In the genomic region with DNA sequence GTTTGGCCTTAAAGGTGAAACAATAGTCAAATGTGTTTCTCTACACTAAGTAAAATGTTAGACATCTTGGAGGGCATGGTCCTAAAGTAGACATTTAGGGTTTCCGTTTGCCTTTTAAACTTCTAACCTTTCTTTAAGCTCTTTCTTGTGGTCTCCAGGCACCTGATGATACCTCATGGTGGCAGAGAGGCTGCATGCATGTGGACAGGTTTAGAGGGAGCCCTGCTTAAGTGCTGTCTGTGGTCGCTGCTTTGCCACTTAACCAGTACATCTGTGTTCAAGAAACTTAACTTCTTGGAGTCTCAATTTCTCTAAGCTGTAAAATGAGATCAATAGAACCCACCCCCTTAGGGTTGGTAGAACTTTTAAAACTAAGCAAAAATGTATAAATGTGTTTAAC, we compare ENCODE assay signal across 20 cellular contexts. TPM values are rescaled to one million over a fixed set of nuclear protein-coding genes. Genes with fewer than 3 reads are reported as not detected.
A peak's percentile ranks its signal among the peaks of the same experiment; 100 is the strongest.
DNase-seq lines count a peak whose midpoint lies in the region; ATAC-seq and TF ChIP-seq lines count a peak whose summit lies in the region.
"Had no signal": no experiment of that assay in that cellular context is flagged by ENCODE, and none has a peak within 500 bp of the region (broad histone marks: within the 10 kb centered on the region; RNA-seq: fewer than 3 reads in every experiment).

No MANE protein-coding gene starts in this region.

- peaks cover 97% of the 10 kb centered on the region for H3K4me1 ChIP-seq in left ventricle myocardium inferior
- peaks cover 10% of the 10 kb centered on the region for H3K4me1 ChIP-seq in mesenchymal stem cell (ENCODE audit: control insufficient read depth, insufficient read depth, low read depth, low read length)
- peaks cover 53% of the 10 kb centered on the region for H3K4me1 ChIP-seq in stomach smooth muscle (ENCODE audit: control insufficient read depth, insufficient read depth, low read length)
- H3K4me1 ChIP-seq: BE2C had no signal

- no peak overlapping the region for H2AFZ ChIP-seq in mesenchymal stem cell (ENCODE audit: low read depth, low read length)
- H2AFZ ChIP-seq: GM23248 had no signal

- no peak overlapping the region for H2AK5ac ChIP-seq in mesenchymal stem cell (ENCODE audit: low read length, severe bottlenecking)

- POLR2A ChIA-PET in T-cell (lab: Charles Lee) = no interaction called here

- peak overlapping the region; percentile 72 to 88 for H3K18ac ChIP-seq in mesenchymal stem cell (ENCODE audit: low read depth in 1 of 2, low read length in 2 of 2)

- no peak overlapping the region for H2BK5ac ChIP-seq in mesenchymal stem cell (ENCODE audit: low read depth, low read length, poor library complexity, severe bottlenecking)

- H3K36me3 ChIP-seq in left ventricle myocardium inferior (no peaks in the 10 kb centered on the region), mesenchymal stem cell (ENCODE audit: control insufficient read depth in 1 of 2, insufficient read depth in 2 of 2, low read depth in 1 of 2, low read length in 2 of 2) (no peaks in the 10 kb centered on the region), stomach smooth muscle (ENCODE audit: control insufficient read depth in 2 of 2, insufficient read depth in 2 of 2, low read length in 2 of 2) (no peaks in the 10 kb centered on the region)
- H3K36me3 ChIP-seq: BE2C had no signal

- H3K4me2 ChIP-seq in mesenchymal stem cell (ENCODE audit: low read length, poor library complexity, severe bottlenecking) = no peak overlapping the region

- no peak for TF ChIP-seq CTCF in left ventricle myocardium inferior (IDR thresholded peaks at IDR 0.05; ENCODE audit: borderline replicate concordance)

- H3K14ac ChIP-seq in mesenchymal stem cell (ENCODE audit: low read length in 2 of 2) = no peak overlapping the region

- intact Hi-C loops in left ventricle myocardium inferior (cut with micrococcal nuclease) = no loop called here
- intact Hi-C loops in cardiac septum (cut with DNase I) = no loop called here
- intact Hi-C loops in activated T-helper 1 cell treated with anti-CD3 and anti-CD28 coated beads, Interleukin-12 subunit alpha, Interleukin-12 subunit beta, Interleukin-2, Interleukin-4 antibody, amounts not matched to agents 30 ng/mL and 10 ng/mL and 1 ng/mL, durations not matched to agents 14 hours and 24 hours and 36 hours (cut with micrococcal nuclease) = no loop called here

- H3K79me1 ChIP-seq in mesenchymal stem cell (replicated peaks; ENCODE audit: low read length, poor library complexity, severe bottlenecking) = peaks cover 39% of the 10 kb centered on the region

- H3K9me3 Mint-ChIP-seq in activated T-helper 1 cell treated with anti-CD3 and anti-CD28 coated beads, Interleukin-12 subunit alpha, Interleukin-12 subunit beta, Interleukin-2, Interleukin-4 antibody, amounts not matched to agents 30 ng/mL and 10 ng/mL and 1 ng/mL, durations not matched to agents 14 hours and 24 hours and 36 hours = no peaks in the 10 kb centered on the region
- peaks cover 0 to 5% (median 0%) of the 10 kb centered on the region in 3 donors for H3K9me3 Mint-ChIP-seq in T-cell
- H3K9me3 Mint-ChIP-seq: CD8-positive, alpha-beta T cell had no signal

- H3K9me3 ChIP-seq in left ventricle myocardium inferior (replicated peaks) (no peaks in the 10 kb centered on the region), mesenchymal stem cell (ENCODE audit: control insufficient read depth, low read length) (no peaks in the 10 kb centered on the region), stomach smooth muscle (ENCODE audit: control insufficient read depth in 2 of 2, low read length in 2 of 2) (no peaks in the 10 kb centered on the region)
- H3K9me3 ChIP-seq: BE2C had no signal

- H2BK120ac ChIP-seq in mesenchymal stem cell (ENCODE audit: low read depth, low read length) = no peak overlapping the region

- H3K27ac Mint-ChIP-seq in activated T-helper 1 cell treated with anti-CD3 and anti-CD28 coated beads, Interleukin-12 subunit alpha, Interleukin-12 subunit beta, Interleukin-2, Interleukin-4 antibody, amounts not matched to agents 30 ng/mL and 10 ng/mL and 1 ng/mL, durations not matched to agents 14 hours and 24 hours and 36 hours = no peak overlapping the region
- H3K27ac Mint-ChIP-seq in T-cell = no peak overlapping the region
- H3K27ac Mint-ChIP-seq: CD8-positive, alpha-beta T cell; IgD-negative memory B cell had no signal

- H4K8ac ChIP-seq in mesenchymal stem cell (ENCODE audit: low read length) = no peak overlapping the region

- H2BK15ac ChIP-seq in mesenchymal stem cell (ENCODE audit: low read depth, poor library complexity, severe bottlenecking) = no peak overlapping the region

- H3K36me3 Mint-ChIP-seq in activated T-helper 1 cell treated with anti-CD3 and anti-CD28 coated beads, Interleukin-12 subunit alpha, Interleukin-12 subunit beta, Interleukin-2, Interleukin-4 antibody, amounts not matched to agents 30 ng/mL and 10 ng/mL and 1 ng/mL, durations not matched to agents 14 hours and 24 hours and 36 hours (ENCODE audit: low read depth) = no peaks in the 10 kb centered on the region
- H3K36me3 Mint-ChIP-seq in T-cell = no peaks in the 10 kb centered on the region
- H3K36me3 Mint-ChIP-seq: CD8-positive, alpha-beta T cell; IgD-negative memory B cell had no signal

- peak overlapping the region in 1 of 2 experiments; percentile 99 for H2BK12ac ChIP-seq in mesenchymal stem cell (ENCODE audit: low read length in 2 of 2)

- H3K27ac ChIP-seq in left ventricle myocardium inferior (replicated peaks) = peak overlapping the region; percentile 63
- no peak overlapping the region for H3K27ac ChIP-seq in mesenchymal stem cell (ENCODE audit: low read length, poor library complexity, severe bottlenecking)
- H3K27ac ChIP-seq in stomach smooth muscle (ENCODE audit: low read length) = peak overlapping the region; percentile 6
- H3K27ac ChIP-seq: GM23248 had no signal

- peaks cover 16% of the 10 kb centered on the region for H3K27me3 Mint-ChIP-seq in activated T-helper 1 cell treated with anti-CD3 and anti-CD28 coated beads, Interleukin-12 subunit alpha, Interleukin-12 subunit beta, Interleukin-2, Interleukin-4 antibody, amounts not matched to agents 30 ng/mL and 10 ng/mL and 1 ng/mL, durations not matched to agents 14 hours and 24 hours and 36 hours (ENCODE audit: insufficient read depth)
- peaks cover 25 to 28% of the 10 kb centered on the region in 2 donors for H3K27me3 Mint-ChIP-seq in T-cell

- ATAC-seq in T-cell (replicated peaks in 1 of 4) = no peak
- ATAC-seq: CD8-positive, alpha-beta T cell had no signal

- H4K91ac ChIP-seq in mesenchymal stem cell (ENCODE audit: low read length) = no peak overlapping the region

- CTCF ChIA-PET in T-cell (lab: Charles Lee) = no interaction called here

- no peak overlapping the region for H3K23ac ChIP-seq in mesenchymal stem cell (ENCODE audit: low read length in 2 of 2)

- H3K27me3 ChIP-seq in left ventricle myocardium inferior (ENCODE audit: low read depth) (no peaks in the 10 kb centered on the region), mesenchymal stem cell (ENCODE audit: control insufficient read depth in 1 of 2, insufficient read depth in 1 of 2, low read length in 2 of 2) (no peaks in the 10 kb centered on the region), stomach smooth muscle (ENCODE audit: control insufficient read depth in 1 of 2, insufficient read depth in 2 of 2, low read length in 2 of 2) (no peaks in the 10 kb centered on the region)
- H3K27me3 ChIP-seq: BE2C had no signal

- H3K4me3 ChIP-seq in left ventricle myocardium inferior (peak overlapping the region; percentile 23), mesenchymal stem cell (ENCODE audit: insufficient read depth in 1 of 2, low read depth in 1 of 2, low read length in 2 of 2) (peak overlapping the region in 1 of 2 experiments; percentile 57), stomach smooth muscle (ENCODE audit: low read length in 2 of 2) (peak overlapping the region in 1 of 2 donors; percentile 47)
- H3K4me3 ChIP-seq: GM23248 had no signal

- no peaks in the 10 kb centered on the region for H3K4me1 Mint-ChIP-seq in activated T-helper 1 cell treated with anti-CD3 and anti-CD28 coated beads, Interleukin-12 subunit alpha, Interleukin-12 subunit beta, Interleukin-2, Interleukin-4 antibody, amounts not matched to agents 30 ng/mL and 10 ng/mL and 1 ng/mL, durations not matched to agents 14 hours and 24 hours and 36 hours (ENCODE audit: low read depth)
- H3K4me1 Mint-ChIP-seq in T-cell = peaks cover 2 to 17% (median 10%) of the 10 kb centered on the region in 3 donors
- H3K4me1 Mint-ChIP-seq: IgD-negative memory B cell had no signal

- H3K9ac ChIP-seq in mesenchymal stem cell (ENCODE audit: low read length) = peak overlapping the region; percentile 79
- H3K9ac ChIP-seq in stomach smooth muscle (ENCODE audit: low read length in 2 of 2) = no peak overlapping the region
- H3K9ac ChIP-seq: GM23248 had no signal

- WGBS in mesenchymal stem cell = 91% methylated on average over 1 of the region's 2 CpGs

- DNase-seq in left ventricle myocardium inferior = no peak
- DNase-seq in cardiac septum (ENCODE audit: low spot score) = no peak
- DNase-seq in mesenchymal stem cell = no peak
- no peak for DNase-seq in activated T-helper 1 cell treated with anti-CD3 and anti-CD28 coated beads, Interleukin-12 subunit alpha, Interleukin-12 subunit beta, Interleukin-2, Interleukin-4 antibody, amounts not matched to agents 30 ng/mL and 10 ng/mL and 1 ng/mL, durations not matched to agents 14 hours and 24 hours and 36 hours (ENCODE audit: low spot score)
- DNase-seq in NCI-H774 (lab: John Stamatoyannopoulos, UW) = no peak
- no peak for DNase-seq in T-cell
- DNase-seq in activated CD4-positive, CD25-positive, alpha-beta regulatory T cell (lab: John Stamatoyannopoulos, UW) = no peak
- DNase-seq: 8988T; BE2C; CD8-positive, alpha-beta T cell; GM23248; NCI-H1417 treated with DMSO at 0.1 percent for 48 hours; NCI-H2029; NCI-H2171; NCI-H446; NCI-H69; OCI-M1; RPMI8226 had no signal

- no peak overlapping the region for H3K4me3 Mint-ChIP-seq in activated T-helper 1 cell treated with anti-CD3 and anti-CD28 coated beads, Interleukin-12 subunit alpha, Interleukin-12 subunit beta, Interleukin-2, Interleukin-4 antibody, amounts not matched to agents 30 ng/mL and 10 ng/mL and 1 ng/mL, durations not matched to agents 14 hours and 24 hours and 36 hours
- H3K4me3 Mint-ChIP-seq in T-cell = no peak overlapping the region
- H3K4me3 Mint-ChIP-seq: CD8-positive, alpha-beta T cell; IgD-negative memory B cell had no signal

- no peak overlapping the region for H3K4ac ChIP-seq in mesenchymal stem cell (ENCODE audit: low read depth in 1 of 2, low read length in 2 of 2)

RNA-seq across cellular contexts. Expression of gene MITF, which starts 6.2 kb away (rescaled TPM):
- total RNA-seq in left ventricle myocardium inferior (81.9 TPM), cardiac septum (97.6 TPM), T-cell (under 1 TPM in 4 of 5 donors, not detected in 1; 0.09 to 0.51 (median 0.24) TPM)
- 20.7 TPM for polyA plus RNA-seq in mesenchymal stem cell (2013, experiment 1 of 2)
- 20.9 TPM for polyA plus RNA-seq in mesenchymal stem cell (2013, experiment 2 of 2)
- total RNA-seq in activated T-helper 1 cell treated with anti-CD3 and anti-CD28 coated beads, Interleukin-12 subunit alpha, Interleukin-12 subunit beta, Interleukin-2, Interleukin-4 antibody, amounts not matched to agents 30 ng/mL and 10 ng/mL and 1 ng/mL, durations not matched to agents 14 hours and 24 hours and 36 hours = 0.54 TPM in 1 of 2 replicates, not detected in the other
- total RNA-seq: CD8-positive, alpha-beta T cell had no signal

Comparison
In these comparisons a context has a peak if more than half of its experiments do, and no peak if none do; other contexts are left out.
1. RNA of gene MITF, which starts 6.2 kb away (total RNA-seq): 97.6 TPM in cardiac septum (single experiment) and 81.9 TPM in left ventricle myocardium inferior (single experiment); 0.54 TPM in activated T-helper 1 cell treated with anti-CD3 and anti-CD28 coated beads, Interleukin-12 subunit alpha, Interleukin-12 subunit beta, Interleukin-2, Interleukin-4 antibody, amounts not matched to agents 30 ng/mL and 10 ng/mL and 1 ng/mL, durations not matched to agents 14 hours and 24 hours and 36 hours and 0.09 to 0.51 TPM in T-cell; every median in the first group is over 10 times any median in the second.